ENCODE assay signal across 21 cellular contexts in genomic region chr5:62496876-62497275, GRCh38.
"Had no signal": no experiment of that assay in that cellular context is flagged by ENCODE, and none has a peak within 500 bp of the region (broad histone marks: within the 10 kb centered on the region; RNA-seq: fewer than 3 reads in every experiment).

No MANE protein-coding gene starts in this region.

- H3K9me3 ChIP-seq: esophagus squamous epithelium, prostate gland, spleen, thoracic aorta, transverse colon had no signal

- H3K36me3 ChIP-seq: prostate gland had no signal

- H3K27me3 ChIP-seq: esophagus squamous epithelium, spleen, transverse colon had no signal

- DNase-seq: cerebellar nuclear complex; effector memory CD8-positive, alpha-beta T cell; esophagus squamous epithelium; foreskin fibroblast; left ventricle myocardium superior; naive thymus-derived CD4-positive, alpha-beta T cell; nephron progenitor cell; retina; spleen; stimulated activated CD4-positive, alpha-beta T cell treated with anti-CD3 and anti-CD28 coated beads, Interleukin-15, amount 100 ng/mL, for 24 hours; stimulated activated CD4-positive, alpha-beta T cell treated with anti-CD3 and anti-CD28 coated beads, Interleukin-1b, Interleukin-23, amount 100 ng/mL, for 48 hours; stimulated activated CD4-positive, alpha-beta T cell treated with anti-CD3 and anti-CD28 coated beads, Interleukin-4, amount 100 ng/mL, for 4 hours; stimulated activated naive B cell treated with anti-CD40 and anti-IgM and Interleukin-4, amounts not matched to agents 10 μg/mL and 1 μg/mL and 100 μg/mL, for 72 hours; stimulated activated naive CD8-positive, alpha-beta T cell treated with anti-CD3 and anti-CD28 coated beads, Interleukin-15, amount 100 ng/mL, for 72 hours; transverse colon had no signal

- H3K27ac ChIP-seq: esophagus squamous epithelium, parathyroid adenoma, prostate gland, spleen, thoracic aorta, transverse colon had no signal

- H3K4me1 ChIP-seq: esophagus squamous epithelium, parathyroid adenoma, prostate gland, transverse colon had no signal

- FAIRE-seq: colon, islet of Langerhans had no signal

- H3K9ac ChIP-seq: parathyroid adenoma had no signal

- H3K4me3 ChIP-seq: esophagus squamous epithelium, lung, prostate gland, spleen, thoracic aorta, transverse colon had no signal

- H3K79me2 ChIP-seq: parathyroid adenoma had no signal
